ENCODE assay signal across 8 cellular contexts in the genomic region with DNA sequence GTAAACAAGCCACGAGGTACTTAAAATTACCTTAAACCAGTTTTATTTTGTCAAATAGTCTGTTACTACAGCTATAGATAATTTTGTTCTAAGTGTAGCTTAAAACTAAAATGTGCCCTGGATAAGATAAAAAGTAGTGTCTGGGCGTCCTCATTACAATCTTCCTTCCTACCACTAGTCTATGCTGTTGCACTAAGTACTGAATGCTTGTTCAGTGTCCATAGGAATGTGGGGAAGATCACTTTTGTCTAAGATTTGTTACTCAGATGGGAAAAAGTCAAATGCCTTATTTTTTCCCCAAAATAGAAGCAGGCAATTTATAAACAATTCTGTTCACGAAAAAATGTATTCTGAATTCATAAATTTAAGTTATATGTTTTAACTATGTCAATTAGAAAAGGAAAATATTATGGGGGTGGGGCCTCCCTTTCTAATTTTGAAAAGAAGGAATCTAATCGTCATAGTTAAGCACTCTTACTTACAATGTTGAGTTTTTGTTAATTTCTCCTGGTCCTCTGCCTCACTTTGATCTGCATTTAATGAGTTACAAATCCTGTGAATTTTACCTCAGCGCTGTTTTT.
DNase-seq lines count a peak whose midpoint lies in the region; FAIRE-seq and TF ChIP-seq lines count a peak whose summit lies in the region.

No MANE protein-coding gene starts in this region.

- FAIRE-seq in A204.1 (lab: Jason Lieb, UNC), result peak; percentile 88

- H3K4me2 ChIP-seq in osteoblast (ENCODE audit: insufficient read depth, low read length), result no peak overlapping the region

- H3K36me3 ChIP-seq in osteoblast (ENCODE audit: insufficient read depth, low read length), result no peaks in the 10 kb centered on the region

- H3K27ac ChIP-seq in osteoblast (ENCODE audit: low read depth, low read length), result no peak overlapping the region

- no peaks in the 10 kb centered on the region for H3K4me1 ChIP-seq in osteoblast (ENCODE audit: insufficient read depth, low read length)

- DNase-seq in GM12865 (ENCODE audit: low read depth), result peak; percentile 65
- DNase-seq in HFF-Myc (ENCODE audit: extremely low read depth, low read depth), result peak; percentile 33
- DNase-seq in M059J (ENCODE audit: low read depth), result peak; percentile 64
- peak; percentile 51 for DNase-seq in SKM-1 treated with dmso at 0.1 percent for 144 hours (lab: John Stamatoyannopoulos, UW; ENCODE audit: unreplicated experiment)
- peak; percentile 80 for DNase-seq in fibroblast of the aortic adventitia (ENCODE audit: low read depth)
- DNase-seq in osteoblast (ENCODE audit: insufficient read length, low spot score, missing footprints), result peak; percentile 21
- no peak for DNase-seq in GOT3 (lab: John Stamatoyannopoulos, UW)

- no peaks in the 10 kb centered on the region for H4K20me1 ChIP-seq in osteoblast (ENCODE audit: insufficient read depth, low read length)

- H3K4me3 ChIP-seq in GM12865 (ENCODE audit: low read depth, low read length) (no peak overlapping the region), HFF-Myc (replicated peaks; ENCODE audit: low read depth, low read length) (no peak overlapping the region), fibroblast of the aortic adventitia (ENCODE audit: low read depth, low read length) (no peak overlapping the region), osteoblast (ENCODE audit: insufficient read depth, low read length) (no peak overlapping the region)

- TF ChIP-seq CTCF in GM12865 (IDR thresholded peaks at IDR 0.05; ENCODE audit: insufficient read depth, low read depth, low read length, missing control alignments) (peak; percentile 81), HFF-Myc (IDR thresholded peaks at IDR 0.05; ENCODE audit: low read depth, low read length, missing control alignments) (peak; percentile 64), fibroblast of the aortic adventitia (IDR thresholded peaks at IDR 0.05; ENCODE audit: insufficient read depth, low read length) (peak; percentile 94), osteoblast (IDR thresholded peaks at IDR 0.05; ENCODE audit: extremely low read depth, low read depth, low read length) (peak; percentile 91)

- H3K79me2 ChIP-seq in osteoblast (ENCODE audit: insufficient read depth, low read length), result no peaks in the 10 kb centered on the region

- no peaks in the 10 kb centered on the region for H3K9me3 ChIP-seq in osteoblast (ENCODE audit: low read depth, low read length)

- H2AFZ ChIP-seq in osteoblast (ENCODE audit: low read length), result no peak overlapping the region

- no peaks in the 10 kb centered on the region for H3K27me3 ChIP-seq in osteoblast (ENCODE audit: insufficient read depth, low read length)
